15 cellular contexts compared by ENCODE assay signal in the genomic region with DNA sequence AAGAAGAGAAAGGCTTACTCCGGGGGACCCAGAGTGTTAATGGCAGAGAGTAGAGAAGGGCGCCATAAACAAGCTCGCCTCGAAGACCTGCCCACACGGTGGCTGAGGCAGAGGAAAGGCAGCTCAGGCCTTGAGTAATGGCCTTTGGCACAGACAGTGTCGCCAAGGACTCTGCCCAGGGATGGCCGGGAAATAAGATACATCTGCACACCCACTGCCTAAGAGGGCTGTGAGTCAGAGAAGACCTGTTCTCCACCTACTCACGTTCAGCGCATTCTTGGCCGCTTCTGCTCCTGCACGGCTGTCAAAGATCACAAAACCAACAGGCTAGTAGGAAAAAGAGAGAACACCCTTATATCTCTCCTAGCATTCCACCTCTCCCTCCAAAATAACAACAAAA. TPM values are rescaled to one million over a fixed set of nuclear protein-coding genes. Genes with fewer than 3 reads are reported as not detected.
A peak's percentile ranks its signal among the peaks of the same experiment; 100 is the strongest.
DNase-seq lines count a peak whose midpoint lies in the region; ATAC-seq and TF ChIP-seq lines count a peak whose summit lies in the region.
"Had no signal": no experiment of that assay in that cellular context is flagged by ENCODE, and none has a peak within 500 bp of the region (broad histone marks: within the 10 kb centered on the region; RNA-seq: fewer than 3 reads in every experiment).

No MANE protein-coding gene starts in this region.

- H3K4me3 Mint-ChIP-seq in neural progenitor cell, result no peak overlapping the region
- H3K4me3 Mint-ChIP-seq in CD8-positive, alpha-beta memory T cell, result no peak overlapping the region

- no peaks in the 10 kb centered on the region for H3K9me3 ChIP-seq in neural progenitor cell (ENCODE audit: low read depth)
- H3K9me3 ChIP-seq in CD8-positive, alpha-beta memory T cell (ENCODE audit: low read length), result no peaks in the 10 kb centered on the region
- H3K9me3 ChIP-seq: thyroid gland had no signal

- H3K27ac ChIP-seq in neural progenitor cell, result no peak overlapping the region
- H3K27ac ChIP-seq in CD8-positive, alpha-beta memory T cell (ENCODE audit: low read depth, low read length), result no peak overlapping the region
- H3K27ac ChIP-seq: C4-2B, thyroid gland had no signal

- TF ChIP-seq CTCF in neural progenitor cell (IDR thresholded peaks at IDR 0.05), result no peak

- POLR2A ChIA-PET in CD8-positive, alpha-beta memory T cell (lab: Charles Lee), result no interaction called here

- peaks cover 8% of the 10 kb centered on the region for H3K36me3 Mint-ChIP-seq in neural progenitor cell
- H3K36me3 Mint-ChIP-seq in CD8-positive, alpha-beta memory T cell, result no peaks in the 10 kb centered on the region

- peak; percentile 84 for DNase-seq in EH (ENCODE audit: low read depth)
- DNase-seq in fibroblast of the conjunctiva (ENCODE audit: low read depth), result peak; percentile 21
- DNase-seq in neural progenitor cell (ENCODE audit: low spot score), result no peak
- DNase-seq in DMS79 (lab: John Stamatoyannopoulos, UW), result no peak
- no peak for DNase-seq in NCI-H2171 (lab: John Stamatoyannopoulos, UW)
- no peak for DNase-seq in CD8-positive, alpha-beta memory T cell
- no peak for DNase-seq in SKM-1 (lab: John Stamatoyannopoulos, UW; ENCODE audit: unreplicated experiment)
- DNase-seq: activated CD8-positive, alpha-beta memory T cell treated with anti-CD3 and anti-CD28 coated beads, Interleukin-2, amount 50 U/mL, for 4 hours; GOT3; NCI-H2029 treated with DMSO at 0.1 percent for 48 hours had no signal

- no peaks in the 10 kb centered on the region for H3K36me3 ChIP-seq in neural progenitor cell
- H3K36me3 ChIP-seq in CD8-positive, alpha-beta memory T cell (ENCODE audit: insufficient read depth, low read length), result no peaks in the 10 kb centered on the region
- H3K36me3 ChIP-seq: thyroid gland had no signal

- H3K27me3 ChIP-seq in neural progenitor cell, result no peaks in the 10 kb centered on the region
- no peaks in the 10 kb centered on the region for H3K27me3 ChIP-seq in CD8-positive, alpha-beta memory T cell (ENCODE audit: insufficient read depth, low read length, poor library complexity, severe bottlenecking)
- H3K27me3 ChIP-seq: thyroid gland had no signal

- no peak overlapping the region for H2AFZ ChIP-seq in neural progenitor cell (replicated peaks)

- no peaks in the 10 kb centered on the region for H3K27me3 Mint-ChIP-seq in neural progenitor cell (ENCODE audit: insufficient read depth, low read depth)
- peaks cover 10 to 27% of the 10 kb centered on the region in 2 donors for H3K27me3 Mint-ChIP-seq in CD8-positive, alpha-beta memory T cell

- ATAC-seq in SK-N-SH treated with all-trans-retinoic acid at 6 μM for 48 hours, result peak; percentile 94

- no peaks in the 10 kb centered on the region for H3K9me3 Mint-ChIP-seq in neural progenitor cell
- no peaks in the 10 kb centered on the region for H3K9me3 Mint-ChIP-seq in CD8-positive, alpha-beta memory T cell

- no peak overlapping the region for H3K4me2 ChIP-seq in neural progenitor cell

- H3K27ac Mint-ChIP-seq in neural progenitor cell, result peak overlapping the region; percentile 18
- H3K27ac Mint-ChIP-seq in CD8-positive, alpha-beta memory T cell, result no peak overlapping the region

- peaks cover 16% of the 10 kb centered on the region for H3K4me1 Mint-ChIP-seq in neural progenitor cell
- no peaks in the 10 kb centered on the region for H3K4me1 Mint-ChIP-seq in CD8-positive, alpha-beta memory T cell

- H3K9ac ChIP-seq in neural progenitor cell, result no peak overlapping the region

- CTCF ChIA-PET in CD8-positive, alpha-beta memory T cell (lab: Charles Lee), result no interaction called here

- peaks cover 7% of the 10 kb centered on the region for H3K4me1 ChIP-seq in neural progenitor cell
- no peaks in the 10 kb centered on the region for H3K4me1 ChIP-seq in CD8-positive, alpha-beta memory T cell (ENCODE audit: insufficient read depth, low read length)
- H3K4me1 ChIP-seq: thyroid gland had no signal

- H3K4me3 ChIP-seq in neural progenitor cell, result no peak overlapping the region
- no peak overlapping the region for H3K4me3 ChIP-seq in CD8-positive, alpha-beta memory T cell (ENCODE audit: low read length)
- H3K4me3 ChIP-seq: K562, lung, thyroid gland had no signal

- peaks cover 2% of the 10 kb centered on the region for H3K79me2 ChIP-seq in neural progenitor cell (ENCODE audit: low read depth)

- no peaks in the 10 kb centered on the region for H4K20me1 ChIP-seq in neural progenitor cell (ENCODE audit: low read depth)

- peaks cover 13% of the 10 kb centered on the region for H3F3A ChIP-seq in neural progenitor cell (ENCODE audit: low read depth)

TF ChIP-seq in SK-N-SH treated with all-trans-retinoic acid at 6 μM for 48 hours, 23 proteins besides CTCF, POLR2A, EP300 and RAD21:
- TF ChIP-seq PPARA (CRISPR knock-in tag; IDR thresholded peaks at IDR 0.05; ENCODE audit: borderline replicate concordance), result no peak
- TF ChIP-seq ESRRG (CRISPR knock-in tag; IDR thresholded peaks at IDR 0.05), result no peak
- TF ChIP-seq, protein P1, sequence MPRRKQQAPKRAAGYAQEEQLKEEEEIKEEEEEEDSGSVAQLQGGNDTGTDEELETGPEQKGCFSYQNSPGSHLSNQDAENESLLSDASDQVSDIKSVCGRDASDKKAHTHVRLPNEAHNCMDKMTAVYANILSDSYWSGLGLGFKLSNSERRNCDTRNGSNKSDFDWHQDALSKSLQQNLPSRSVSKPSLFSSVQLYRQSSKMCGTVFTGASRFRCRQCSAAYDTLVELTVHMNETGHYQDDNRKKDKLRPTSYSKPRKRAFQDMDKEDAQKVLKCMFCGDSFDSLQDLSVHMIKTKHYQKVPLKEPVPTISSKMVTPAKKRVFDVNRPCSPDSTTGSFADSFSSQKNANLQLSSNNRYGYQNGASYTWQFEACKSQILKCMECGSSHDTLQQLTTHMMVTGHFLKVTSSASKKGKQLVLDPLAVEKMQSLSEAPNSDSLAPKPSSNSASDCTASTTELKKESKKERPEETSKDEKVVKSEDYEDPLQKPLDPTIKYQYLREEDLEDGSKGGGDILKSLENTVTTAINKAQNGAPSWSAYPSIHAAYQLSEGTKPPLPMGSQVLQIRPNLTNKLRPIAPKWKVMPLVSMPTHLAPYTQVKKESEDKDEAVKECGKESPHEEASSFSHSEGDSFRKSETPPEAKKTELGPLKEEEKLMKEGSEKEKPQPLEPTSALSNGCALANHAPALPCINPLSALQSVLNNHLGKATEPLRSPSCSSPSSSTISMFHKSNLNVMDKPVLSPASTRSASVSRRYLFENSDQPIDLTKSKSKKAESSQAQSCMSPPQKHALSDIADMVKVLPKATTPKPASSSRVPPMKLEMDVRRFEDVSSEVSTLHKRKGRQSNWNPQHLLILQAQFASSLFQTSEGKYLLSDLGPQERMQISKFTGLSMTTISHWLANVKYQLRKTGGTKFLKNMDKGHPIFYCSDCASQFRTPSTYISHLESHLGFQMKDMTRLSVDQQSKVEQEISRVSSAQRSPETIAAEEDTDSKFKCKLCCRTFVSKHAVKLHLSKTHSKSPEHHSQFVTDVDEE (CRISPR knock-in tag; IDR thresholded peaks at IDR 0.05), result no peak
TF ChIP-seq in SK-N-SH treated with all-trans-retinoic acid at 6 μM for 48 hours: peak in this region for 0.

RNA-seq across cellular contexts. Expression of a gene that starts 26.2 kb away (rescaled TPM):
- total RNA-seq in neural progenitor cell (ENCODE audit: low replicate concordance), result 0.15 and 1.8 TPM in 2 replicates
- total RNA-seq in CD8-positive, alpha-beta memory T cell, result not detected
- polyA plus RNA-seq in CD8-positive, alpha-beta memory T cell, result not detected

Comparison
In these comparisons a context has a peak if more than half of its experiments do, and no peak if none do; other contexts are left out.
1. DNase-seq: peak in EH (single experiment) and fibroblast of the conjunctiva (single experiment); none in neural progenitor cell (single experiment), DMS79 (single experiment), NCI-H2171 (single experiment), CD8-positive, alpha-beta memory T cell (0 of 5) and SKM-1 (single experiment).